26 cellular contexts compared by ENCODE assay signal in genomic region chr15:56659197-56659596, GRCh38.
"Had no signal": no experiment of that assay in that cellular context is flagged by ENCODE, and none has a peak within 500 bp of the region (broad histone marks: within the 10 kb centered on the region; RNA-seq: fewer than 3 reads in every experiment).

No MANE protein-coding gene starts in this region.

- H3K27ac ChIP-seq: ascending aorta, breast epithelium, cardiac muscle cell, colonic mucosa, epithelial cell of prostate had no signal

- DNase-seq: activated CD4-positive, alpha-beta memory T cell treated with anti-CD3 and anti-CD28 coated beads for 36 hours; activated CD4-positive, alpha-beta T cell treated with anti-CD3 and anti-CD28 coated beads for 36 hours; activated CD4-positive, alpha-beta T cell treated with anti-CD3 and anti-CD28 coated beads, Interleukin-2, amount 10 ng/mL, durations not matched to agents 24 days and 14 days; activated CD4-positive, CD25-positive, alpha-beta regulatory T cell; activated CD4-positive, CD25-positive, alpha-beta regulatory T cell treated with anti-CD3 and anti-CD28 coated beads, Interleukin-2, amount 50 U/mL, for 72 hours; activated CD8-positive, alpha-beta memory T cell treated with anti-CD3 and anti-CD28 coated beads, Interleukin-2, amount 50 U/mL, for 48 hours; activated gamma-delta T cell; activated naive CD4-positive, alpha-beta T cell; activated naive CD4-positive, alpha-beta T cell treated with anti-CD3 and anti-CD28 coated beads, Interleukin-2, amount 10 ng/mL, durations not matched to agents 7 days and 5 days; activated naive CD8-positive, alpha-beta T cell treated with anti-CD3 and anti-CD28 coated beads, Interleukin-2, amount 10 ng/mL, durations not matched to agents 7 days and 5 days; activated T-cell treated with anti-CD3 and anti-CD28 coated beads for 4 hours; activated T-cell treated with anti-CD3 and anti-CD28 coated beads, Interleukin-2, amount 50 U/mL, for 24 hours; activated T-cell treated with anti-CD3 and anti-CD28 coated beads, Interleukin-2, amount 50 U/mL, for 72 hours; central memory CD4-positive, alpha-beta T cell; cerebellar nuclear complex; colonic mucosa; effector CD8-positive, alpha-beta T cell; foreskin fibroblast; head of caudate nucleus; T-helper 17 cell had no signal

- H3K27me3 ChIP-seq: ascending aorta, breast epithelium, cardiac muscle cell, colonic mucosa had no signal

- FAIRE-seq: endothelial cell of umbilical vein had no signal

- ATAC-seq: activated CD4-positive, alpha-beta T cell treated with anti-CD3 and anti-CD28 coated beads for 36 hours; activated naive CD4-positive, alpha-beta T cell treated with anti-CD3 and anti-CD28 coated beads, Interleukin-2, amount 50 U/mL, for 72 hours; activated T-cell treated with anti-CD3 and anti-CD28 coated beads, Interleukin-2, amount 50 U/mL, for 72 hours; T-helper 17 cell had no signal

- H3K4me3 ChIP-seq: ascending aorta, breast epithelium, cardiac muscle cell, colonic mucosa had no signal

- H3K36me3 ChIP-seq: breast epithelium, cardiac muscle cell, colonic mucosa had no signal

- H3K9me3 ChIP-seq: ascending aorta, breast epithelium, colonic mucosa had no signal

- H3K4me1 ChIP-seq: ascending aorta, breast epithelium, colonic mucosa had no signal
